21 cellular contexts compared by ENCODE assay signal in genomic region chr3:190307164-190307545, GRCh38. TPM values are rescaled to one million over a fixed set of nuclear protein-coding genes. Genes with fewer than 3 reads are reported as not detected.
DNase-seq lines count a peak whose midpoint lies in the region; ATAC-seq, FAIRE-seq and TF ChIP-seq lines count a peak whose summit lies in the region.
"Had no signal": no experiment of that assay in that cellular context is flagged by ENCODE, and none has a peak within 500 bp of the region (broad histone marks: within the 10 kb centered on the region; RNA-seq: fewer than 3 reads in every experiment).

No MANE protein-coding gene starts in this region.

- H3K9me3 ChIP-seq in A549 (no peaks in the 10 kb centered on the region), liver (ENCODE audit: control insufficient read depth in 4 of 4, low read length in 3 of 4) (no peaks in the 10 kb centered on the region), lower lobe of right lung (no peaks in the 10 kb centered on the region)
- H3K9me3 ChIP-seq: ascending aorta, heart right ventricle, neutrophil, tibial artery had no signal

- peaks cover 11% of the 10 kb centered on the region for H3K36me3 Mint-ChIP-seq in activated T-helper 2 cell treated with anti-CD3 and anti-CD28 coated beads, Interferon-gamma antibody, Interleukin-2, Interleukin-4, amounts not matched to agents 10 μg/mL and 5 μg/mL and 100 μg/mL, durations not matched to agents 14 hours and 24 hours and 36 hours (ENCODE audit: low read depth)
- H3K36me3 Mint-ChIP-seq: activated CD8-positive, alpha-beta memory T cell treated with anti-CD3 and anti-CD28 coated beads, Interleukin-2, amount 10 ng/mL, durations not matched to agents 7 days and 5 days; stimulated activated naive B cell treated with anti-CD40 and anti-IgM and Interleukin-4, amounts not matched to agents 10 μg/mL and 1 μg/mL and 100 μg/mL, for 72 hours had no signal

- CTCF ChIA-PET in A549 (lab: Yijun Ruan, JAX) = interaction anchor here (1.5 to 1.6 kb wide), 2 partner anchors 15 to 347 kb away, joined by 3 to 8 read pairs; partner anchors contain the start of gene CLDN1

- peak overlapping the region in 1 of 2 donors; percentile 57 for H3K9ac ChIP-seq in liver (ENCODE audit: low read depth in 1 of 2, low read length in 2 of 2)

- H3K4me3 Mint-ChIP-seq in activated T-helper 2 cell treated with anti-CD3 and anti-CD28 coated beads, Interferon-gamma antibody, Interleukin-2, Interleukin-4, amounts not matched to agents 10 μg/mL and 5 μg/mL and 100 μg/mL, durations not matched to agents 14 hours and 24 hours and 36 hours (ENCODE audit: low read depth) = peak overlapping the region; percentile 11
- H3K4me3 Mint-ChIP-seq: activated CD8-positive, alpha-beta memory T cell treated with anti-CD3 and anti-CD28 coated beads, Interleukin-2, amount 10 ng/mL, durations not matched to agents 7 days and 5 days; stimulated activated naive B cell treated with anti-CD40 and anti-IgM and Interleukin-4, amounts not matched to agents 10 μg/mL and 1 μg/mL and 100 μg/mL, for 72 hours; T-helper 1 cell treated with Interleukin-12 subunit alpha and Interleukin-12 subunit beta and Interleukin-4 antibody, amounts not matched to agents 30 μg/mL and 1 μg/mL, for 36 hours had no signal

- POLR2A ChIA-PET in A549 (lab: Yijun Ruan, JAX) = interaction anchor here (1.4 kb wide), 1 partner anchor 14 kb away, joined by 6 read pairs; the partner anchor contains the start of gene CLDN1

- H3K4me1 Mint-ChIP-seq in activated T-helper 2 cell treated with anti-CD3 and anti-CD28 coated beads, Interferon-gamma antibody, Interleukin-2, Interleukin-4, amounts not matched to agents 10 μg/mL and 5 μg/mL and 100 μg/mL, durations not matched to agents 14 hours and 24 hours and 36 hours (ENCODE audit: low read depth) = peaks cover 30% of the 10 kb centered on the region
- H3K4me1 Mint-ChIP-seq: activated CD8-positive, alpha-beta memory T cell treated with anti-CD3 and anti-CD28 coated beads, Interleukin-2, amount 10 ng/mL, durations not matched to agents 7 days and 5 days had no signal

- WGBS in A549 (ENCODE audit: missing lambda C conversion rate) = 6% methylated on average over 1 of the region's 1 CpG
- WGBS in liver = 24% methylated on average over 1 of the region's 1 CpG

- H3K9me3 Mint-ChIP-seq in activated T-helper 2 cell treated with anti-CD3 and anti-CD28 coated beads, Interferon-gamma antibody, Interleukin-2, Interleukin-4, amounts not matched to agents 10 μg/mL and 5 μg/mL and 100 μg/mL, durations not matched to agents 14 hours and 24 hours and 36 hours = peaks cover under 1% of the 10 kb centered on the region
- H3K9me3 Mint-ChIP-seq: stimulated activated naive B cell treated with anti-CD40 and anti-IgM and Interleukin-4, amounts not matched to agents 10 μg/mL and 1 μg/mL and 100 μg/mL, for 72 hours; T-helper 1 cell treated with Interleukin-12 subunit alpha and Interleukin-12 subunit beta and Interleukin-4 antibody, amounts not matched to agents 30 μg/mL and 1 μg/mL, for 36 hours had no signal

- peak overlapping the region; percentile 73 to 74 for H3K27ac ChIP-seq in A549
- H3K27ac ChIP-seq in liver (ENCODE audit: low read depth in 1 of 2, low read length in 2 of 2) = peak overlapping the region; percentile 73 to 90
- no peak overlapping the region for H3K27ac ChIP-seq in lower lobe of right lung
- H3K27ac ChIP-seq: ascending aorta, heart right ventricle, neutrophil, tibial artery had no signal

- TF ChIP-seq POLR2A in A549 (IDR thresholded peaks at IDR 0.05; ENCODE audit: low read length) = no peak

- peak overlapping the region; percentile 85 for H3K27ac Mint-ChIP-seq in activated T-helper 2 cell treated with anti-CD3 and anti-CD28 coated beads, Interferon-gamma antibody, Interleukin-2, Interleukin-4, amounts not matched to agents 10 μg/mL and 5 μg/mL and 100 μg/mL, durations not matched to agents 14 hours and 24 hours and 36 hours
- H3K27ac Mint-ChIP-seq: activated CD8-positive, alpha-beta memory T cell treated with anti-CD3 and anti-CD28 coated beads, Interleukin-2, amount 10 ng/mL, durations not matched to agents 7 days and 5 days; stimulated activated naive B cell treated with anti-CD40 and anti-IgM and Interleukin-4, amounts not matched to agents 10 μg/mL and 1 μg/mL and 100 μg/mL, for 72 hours; T-helper 1 cell treated with Interleukin-12 subunit alpha and Interleukin-12 subunit beta and Interleukin-4 antibody, amounts not matched to agents 30 μg/mL and 1 μg/mL, for 36 hours had no signal

- H3K4me3 ChIP-seq in A549 = no peak overlapping the region
- H3K4me3 ChIP-seq in liver (ENCODE audit: low read depth in 1 of 3, low read length in 3 of 3) = peak overlapping the region in 2 of 3 donors; percentile 3 to 44
- H3K4me3 ChIP-seq in lower lobe of right lung = no peak overlapping the region
- H3K4me3 ChIP-seq: ascending aorta, heart right ventricle, lung, tibial artery had no signal

- H3K27me3 Mint-ChIP-seq in activated T-helper 2 cell treated with anti-CD3 and anti-CD28 coated beads, Interferon-gamma antibody, Interleukin-2, Interleukin-4, amounts not matched to agents 10 μg/mL and 5 μg/mL and 100 μg/mL, durations not matched to agents 14 hours and 24 hours and 36 hours (ENCODE audit: low read depth) = no peaks in the 10 kb centered on the region

- FAIRE-seq in A549 (lab: Jason Lieb, UNC) = no peak

- H3K4me2 ChIP-seq in A549 = peak overlapping the region; percentile 71

- no peak for TF ChIP-seq EP300 in A549 (IDR thresholded peaks at IDR 0.05)

- ATAC-seq in A549 (peak in 1 of 2 experiments; percentile 65; a peak in 3 of 6 replicates), lower lobe of right lung (no peak)
- ATAC-seq: activated CD8-positive, alpha-beta memory T cell treated with anti-CD3 and anti-CD28 coated beads, Interleukin-2, amount 10 ng/mL, durations not matched to agents 7 days and 5 days had no signal

- H3K4me1 ChIP-seq in A549 = peaks cover 70% of the 10 kb centered on the region
- H3K4me1 ChIP-seq in liver (ENCODE audit: control insufficient read depth in 4 of 4, insufficient read depth in 4 of 4, low read length in 3 of 4) = peaks cover 13 to 71% (median 42%) of the 10 kb centered on the region in 4 donors
- no peaks in the 10 kb centered on the region for H3K4me1 ChIP-seq in lower lobe of right lung
- H3K4me1 ChIP-seq: ascending aorta, heart right ventricle, tibial artery had no signal

- intact Hi-C loops in activated T-helper 2 cell treated with anti-CD3 and anti-CD28 coated beads, Interferon-gamma antibody, Interleukin-2, Interleukin-4, amounts not matched to agents 10 μg/mL and 5 μg/mL and 100 μg/mL, durations not matched to agents 14 hours and 24 hours and 36 hours (cut with micrococcal nuclease) = loop anchor here (2.0 to 10.0 kb wide), 5 partner anchors 80 to 256 kb away; partner anchors contain the start of gene IL1RAP
- intact Hi-C loops in lower lobe of right lung (cut with DNase I) = no loop called here

- H3K36me3 ChIP-seq in liver (ENCODE audit: control insufficient read depth in 4 of 4, insufficient read depth in 3 of 4, low read depth in 1 of 4, low read length in 3 of 4) (peaks cover 0 to 16% (median 0%) of the 10 kb centered on the region in 4 donors), lower lobe of right lung (no peaks in the 10 kb centered on the region)
- H3K36me3 ChIP-seq: ascending aorta, heart right ventricle, neutrophil, tibial artery had no signal

- H3K27me3 ChIP-seq in liver (ENCODE audit: control insufficient read depth in 4 of 4, insufficient read depth in 4 of 4, low read length in 3 of 4) (no peaks in the 10 kb centered on the region), lower lobe of right lung (ENCODE audit: low read depth) (no peaks in the 10 kb centered on the region)
- H3K27me3 ChIP-seq: ascending aorta, heart right ventricle, neutrophil, tibial artery had no signal

- no peak for TF ChIP-seq CTCF in A549 (IDR thresholded peaks at IDR 0.05)
- TF ChIP-seq CTCF in liver (IDR thresholded peaks at IDR 0.05; ENCODE audit: low read depth, low read length, missing input control) = no peak
- TF ChIP-seq CTCF in lower lobe of right lung (IDR thresholded peaks at IDR 0.05) = no peak

- DNase-seq in A549 (ENCODE audit: low read depth in 1 of 2, low spot score in 1 of 2) (peak in 1 of 2 experiments; percentile 46), DMS53 (lab: John Stamatoyannopoulos, UW) (peak; percentile 69), glomerular visceral epithelial cell (ENCODE audit: extremely low spot score) (no peak), lower lobe of right lung (no peak), anterior cingulate cortex (lab: John Stamatoyannopoulos, UW) (no peak)
- DNase-seq in activated T-helper 2 cell treated with anti-CD3 and anti-CD28 coated beads, Interferon-gamma antibody, Interleukin-2, Interleukin-4, amounts not matched to agents 10 μg/mL and 5 μg/mL and 100 μg/mL, durations not matched to agents 14 hours and 24 hours and 36 hours (ENCODE audit: low spot score) = no peak
- DNase-seq: activated CD8-positive, alpha-beta memory T cell treated with anti-CD3 and anti-CD28 coated beads, Interleukin-2, amount 10 ng/mL, durations not matched to agents 7 days and 5 days; activated gamma-delta T cell; AML-193; heart right ventricle; Karpas-422; NCI-H1092; NCI-H2107; NCI-H526 treated with DMSO at 0.1 percent for 48 hours; stimulated activated naive B cell treated with anti-CD40 and anti-IgM and Interleukin-4, amounts not matched to agents 10 μg/mL and 1 μg/mL and 100 μg/mL, for 72 hours; tibial artery had no signal

- TF ChIP-seq RAD21 in A549 (conservative IDR thresholded peaks at IDR 0.05 in 1 of 2, IDR thresholded peaks at IDR 0.05 in 1 of 2) = no peak
- peak in 1 of 2 donors; percentile 24 for TF ChIP-seq RAD21 in liver (IDR thresholded peaks at IDR 0.05)

TF ChIP-seq in A549, 52 proteins besides CTCF, POLR2A, EP300 and RAD21 (continues in another document):
- TF ChIP-seq FOSB (CRISPR knock-in tag; IDR thresholded peaks at IDR 0.05) = no peak
- TF ChIP-seq JUNB (IDR thresholded peaks at IDR 0.05) = 0 out of 2 replicates have a peak, but pooled peaks have one; percentile 20
- TF ChIP-seq GATA3 (IDR thresholded peaks at IDR 0.05; ENCODE audit: borderline replicate concordance) = peak; percentile 27; the same call in 1 of the 2 replicates

TF ChIP-seq in liver, 16 proteins besides CTCF, POLR2A, EP300 and RAD21 (continues in another document):
- TF ChIP-seq HNF4A (conservative IDR thresholded peaks at IDR 0.05) (peak; percentile 96), FOXA1 (IDR thresholded peaks at IDR 0.05) (peak; percentile 90), HNF4G (IDR thresholded peaks at IDR 0.05) (peak; percentile 85)

RNA-seq across cellular contexts. Expression of gene CLDN1, which starts 15.1 kb away (rescaled TPM):
- polyA plus RNA-seq in A549 (2011; rRNA removed) = 97.0 and 142 TPM in 2 replicates
- polyA plus RNA-seq in A549 (2012; cell fraction: cytosol; rRNA removed) = 32.0 and 37.0 TPM in 2 replicates
- 36.3 and 48.3 TPM in 2 replicates for polyA plus RNA-seq in A549 (2012; cell fraction: nucleus; rRNA removed)
- 33.7 to 48.0 TPM (median 33.9 TPM) in 3 replicates for polyA plus RNA-seq in A549 (2017; fragmentation: RNase III; extraction: RNeasy Plus Mini Kit Qiagen cat#74134 plus additional on column Dnase treatment)
- polyA minus RNA-seq in A549 (2011; rRNA and poly(A)+ RNA removed) = 76.6 and 88.4 TPM in 2 replicates
- 5.7 and 6.0 TPM in 2 replicates for total RNA-seq in activated T-helper 2 cell treated with anti-CD3 and anti-CD28 coated beads, Interferon-gamma antibody, Interleukin-2, Interleukin-4, amounts not matched to agents 10 μg/mL and 5 μg/mL and 100 μg/mL, durations not matched to agents 14 hours and 24 hours and 36 hours
- 10 to 100 TPM; 85.2 to 92.0 TPM for total RNA-seq in liver
- 10 to 100 TPM; 57.8 to 89.4 TPM for polyA plus RNA-seq in liver
- 5.2 TPM for total RNA-seq in lower lobe of right lung
- total RNA-seq: activated CD8-positive, alpha-beta memory T cell treated with anti-CD3 and anti-CD28 coated beads, Interleukin-2, amount 10 ng/mL, durations not matched to agents 7 days and 5 days had no signal

Comparison
In these comparisons a context has a peak if more than half of its experiments do, and no peak if none do; other contexts are left out.
1. H3K4me3 ChIP-seq: peak in liver (2 of 3); none in A549 (single experiment) and lower lobe of right lung (single experiment).
2. RNA of gene CLDN1, which starts 15.1 kb away (total RNA-seq): 85.2 to 92.0 TPM in liver; 5.7 to 6.0 TPM in activated T-helper 2 cell treated with anti-CD3 and anti-CD28 coated beads, Interferon-gamma antibody, Interleukin-2, Interleukin-4, amounts not matched to agents 10 μg/mL and 5 μg/mL and 100 μg/mL, durations not matched to agents 14 hours and 24 hours and 36 hours and 5.2 TPM in lower lobe of right lung (single experiment); every median in the first group is over 10 times any median in the second.